15 cellular contexts compared by ENCODE assay signal in genomic region chr4:54513231-54513630, GRCh38.
DNase-seq lines count a peak whose midpoint lies in the region; ATAC-seq, FAIRE-seq and TF ChIP-seq lines count a peak whose summit lies in the region.
"Had no signal": no experiment of that assay in that cellular context is flagged by ENCODE, and none has a peak within 500 bp of the region (broad histone marks: within the 10 kb centered on the region; RNA-seq: fewer than 3 reads in every experiment).

No MANE protein-coding gene starts in this region.

- H3K27me3 ChIP-seq in mammary epithelial cell (ENCODE audit: insufficient read depth, low read length): no peaks in the 10 kb centered on the region
- H3K27me3 ChIP-seq in right cardiac atrium (ENCODE audit: control insufficient read depth, insufficient read depth): no peaks in the 10 kb centered on the region
- H3K27me3 ChIP-seq: suprapubic skin had no signal

- no peaks in the 10 kb centered on the region for H3K79me2 ChIP-seq in mammary epithelial cell (ENCODE audit: insufficient read depth, low read length)

- no peak overlapping the region for H3K9ac ChIP-seq in mammary epithelial cell (ENCODE audit: insufficient read depth, low read length)

- WGBS in mammary epithelial cell (ENCODE audit: low coverage, missing lambda C conversion rate): 14% methylated on average over 6 of the region's 6 CpGs
- 52% methylated on average over 6 of the region's 6 CpGs for WGBS in right cardiac atrium

- H3K4me1 ChIP-seq in mammary epithelial cell (ENCODE audit: insufficient read depth, low read length) (peaks cover 23% of the 10 kb centered on the region), right cardiac atrium (ENCODE audit: control insufficient read depth, insufficient read depth, low read length) (no peaks in the 10 kb centered on the region), mucosa of descending colon (ENCODE audit: low read depth) (no peaks in the 10 kb centered on the region)

- ATAC-seq in right cardiac atrium: peak; percentile 89 to 93
- no peak for ATAC-seq in left colon
- no peak for ATAC-seq in HG03354 (IDR thresholded peaks at IDR 0.05; ENCODE audit: poor library complexity, severe bottlenecking, unreplicated experiment)
- no peak for ATAC-seq in mucosa of descending colon
- ATAC-seq: left lobe of liver, T-helper 17 cell had no signal

- H4K20me1 ChIP-seq in mammary epithelial cell (ENCODE audit: insufficient read depth, low read length): no peaks in the 10 kb centered on the region

- CTCF ChIA-PET in mammary epithelial cell (lab: Charles Lee; ENCODE audit: low non-redundant PET): no interaction called here

- H3K36me3 ChIP-seq in mammary epithelial cell (ENCODE audit: insufficient read depth, low read length): no peaks in the 10 kb centered on the region
- H3K36me3 ChIP-seq in mucosa of descending colon (ENCODE audit: low read depth): no peaks in the 10 kb centered on the region
- H3K36me3 ChIP-seq: suprapubic skin had no signal

- H3K4me3 ChIP-seq in mammary epithelial cell (replicated peaks in 1 of 3; ENCODE audit: insufficient read depth in 1 of 3, low read depth in 2 of 3, low read length in 3 of 3) (no peak overlapping the region), right cardiac atrium (ENCODE audit: low read length) (no peak overlapping the region), mucosa of descending colon (no peak overlapping the region)
- H3K4me3 ChIP-seq: suprapubic skin had no signal

- H3K9me3 ChIP-seq in mammary epithelial cell (replicated peaks; ENCODE audit: insufficient read depth, low read length) (no peaks in the 10 kb centered on the region), right cardiac atrium (ENCODE audit: control insufficient read depth, low read length) (no peaks in the 10 kb centered on the region), mucosa of descending colon (no peaks in the 10 kb centered on the region)
- H3K9me3 ChIP-seq: suprapubic skin had no signal

- dilution Hi-C loops in mammary epithelial cell (cut with HindIII; ENCODE audit: low sequenced_read_pairs): no loop called here

- TF ChIP-seq CTCF in mammary epithelial cell (conservative IDR thresholded peaks at IDR 0.05 in 1 of 2, IDR thresholded peaks at IDR 0.05 in 1 of 2; ENCODE audit: extremely low read depth in 1 of 2, insufficient read depth in 1 of 2, low read depth in 1 of 2, low read length in 2 of 2) (no peak), mucosa of descending colon (IDR thresholded peaks at IDR 0.05) (no peak)

- no TSS peak for BruUV-seq in mammary epithelial cell (replicated peaks; lab: Mats Ljungman, UMichigan)

- H3K4me2 ChIP-seq in mammary epithelial cell (ENCODE audit: insufficient read depth, low read depth, low read length): peak overlapping the region; percentile 27

- in situ Hi-C loops in mammary epithelial cell (cut with MboI; ENCODE audit: low sequenced_read_pairs in 2 of 2): no loop called here

- FAIRE-seq in HTR-8/SVneo (lab: Jason Lieb, UNC): no peak

- DNase-seq in A172 (ENCODE audit: low spot score): peak; percentile 77
- peak; percentile 39 for DNase-seq in HTR-8/SVneo (ENCODE audit: insufficient read length, low spot score)
- peak; percentile 84 for DNase-seq in mammary epithelial cell
- DNase-seq in right cardiac atrium: peak in 2 of 3 donors; percentile 38 to 65
- DNase-seq in nucleus accumbens (lab: John Stamatoyannopoulos, UW): no peak
- no peak for DNase-seq in left colon
- no peak for DNase-seq in mucosa of descending colon
- DNase-seq: AML-193, erythroblast, NCI-H2081 treated with DMSO at 0.1 percent for 48 hours, posterior cingulate gyrus, T-helper 17 cell had no signal

- H2AFZ ChIP-seq in mammary epithelial cell (ENCODE audit: low read depth, low read length): peak overlapping the region; percentile 47

- H3K27ac ChIP-seq in mammary epithelial cell (ENCODE audit: insufficient read depth, low read depth, low read length): peak overlapping the region; percentile 44
- no peak overlapping the region for H3K27ac ChIP-seq in right cardiac atrium (ENCODE audit: low read length)
- H3K27ac ChIP-seq: suprapubic skin had no signal

- intact Hi-C loops in mammary epithelial cell (cut with micrococcal nuclease) (loop anchor here (1.0 kb wide), 1 partner anchor 14 kb away; no protein-coding TSS in a partner anchor), right cardiac atrium (cut with DNase I) (no loop called here), left colon (cut with DNase I, micrococcal nuclease) (no loop called here), mucosa of descending colon (cut with DNase I, micrococcal nuclease) (no loop called here)

Comparison
In these comparisons a context has a peak if more than half of its experiments do, and no peak if none do; other contexts are left out.
1. DNase-seq: peak in A172 (single experiment), HTR-8/SVneo (single experiment), mammary epithelial cell (single experiment) and right cardiac atrium (2 of 3); none in nucleus accumbens (0 of 56), left colon (0 of 2) and mucosa of descending colon (0 of 3).
2. ATAC-seq: peak in right cardiac atrium (2 of 2); none in left colon (single experiment), HG03354 (single experiment) and mucosa of descending colon (single experiment).